In the genomic region with DNA sequence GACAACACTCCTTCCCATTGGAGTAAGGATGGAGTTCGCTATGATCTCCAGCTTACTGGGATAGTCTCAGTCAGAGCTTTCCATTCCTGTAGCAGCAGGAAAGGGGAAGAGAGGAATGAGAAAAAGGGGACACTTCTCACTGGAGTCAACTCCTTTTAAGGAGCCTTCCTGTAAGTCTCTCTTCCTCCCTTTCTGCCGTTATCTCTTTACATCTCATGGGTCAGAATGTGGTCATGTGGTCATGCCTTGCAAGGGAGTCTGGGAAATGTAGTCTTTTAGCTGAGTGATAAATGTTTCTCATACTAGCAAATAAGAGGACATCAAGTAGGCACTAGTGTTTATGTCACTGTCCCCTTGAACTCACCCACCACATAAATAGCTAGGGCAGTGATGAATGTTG, we compare ENCODE assay signal across 1 cellular context.
TF ChIP-seq lines count a peak whose summit lies in the region.

No MANE protein-coding gene starts in this region.

TF ChIP-seq in HepG2, 621 proteins besides CTCF, POLR2A, EP300 and RAD21 (continued from another document):
- TF ChIP-seq RBFOX2 (IDR thresholded peaks at IDR 0.05; ENCODE audit: low read depth, low read length) (no peak), THAP11 (CRISPR knock-in tag; IDR thresholded peaks at IDR 0.05) (peak; percentile 94), AKAP8 (CRISPR knock-in tag; IDR thresholded peaks at IDR 0.05) (no peak)
